Comparison of ENCODE assay signal across 1 cellular context in the genomic region with DNA sequence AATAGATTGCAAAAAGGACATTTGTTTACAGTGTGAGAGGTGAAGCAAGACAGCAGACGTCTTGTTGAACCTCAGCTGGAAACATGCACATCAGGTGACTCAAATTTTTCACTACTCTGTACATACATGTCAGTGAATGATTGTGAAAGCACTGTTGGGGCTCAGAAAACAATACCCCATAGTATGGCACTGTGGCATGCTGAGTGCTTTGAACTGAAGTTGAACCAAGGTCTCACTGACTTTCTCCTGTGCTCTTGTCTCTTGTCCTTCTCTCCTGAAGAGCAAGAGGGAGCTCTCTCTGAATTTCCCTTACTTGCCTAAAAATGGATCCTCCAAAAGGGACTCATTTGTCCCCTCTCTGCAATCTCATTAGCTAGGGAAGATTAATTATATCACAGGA.
TF ChIP-seq lines count a peak whose summit lies in the region.

No MANE protein-coding gene starts in this region.

TF ChIP-seq in IMR-90, 13 proteins besides CTCF, POLR2A, EP300 and RAD21:
- TF ChIP-seq ELK1 (IDR thresholded peaks at IDR 0.05; ENCODE audit: borderline replicate concordance, low read depth, low read length) (no peak), CEBPB (IDR thresholded peaks at IDR 0.05; ENCODE audit: low read depth, low read length) (no peak), NFE2L2 (IDR thresholded peaks at IDR 0.05; ENCODE audit: low read depth, low read length) (no peak), MAZ (IDR thresholded peaks at IDR 0.05; ENCODE audit: borderline replicate concordance, low read depth, low read length) (no peak), BHLHE40 (IDR thresholded peaks at IDR 0.05; ENCODE audit: low read depth, low read length) (no peak), FOS (IDR thresholded peaks at IDR 0.05; ENCODE audit: low read depth, low read length) (no peak), MAFK (IDR thresholded peaks at IDR 0.05; ENCODE audit: low read depth, low read length) (no peak), RCOR1 (IDR thresholded peaks at IDR 0.05; ENCODE audit: insufficient replicate concordance, low read length) (no peak), MXI1 (IDR thresholded peaks at IDR 0.05; ENCODE audit: borderline replicate concordance, low read depth, low read length) (no peak), RFX5 (IDR thresholded peaks at IDR 0.05; ENCODE audit: low read depth, low read length) (no peak), SMC3 (IDR thresholded peaks at IDR 0.05; ENCODE audit: low read depth, low read length) (no peak), CHD1 (IDR thresholded peaks at IDR 0.05; ENCODE audit: low read depth, low read length) (no peak), USF2 (IDR thresholded peaks at IDR 0.05; ENCODE audit: low read depth, low read length) (no peak)
TF ChIP-seq in IMR-90: peak in this region for 0.
